Comparison of ENCODE assay signal across 7 cellular contexts in the genomic region with DNA sequence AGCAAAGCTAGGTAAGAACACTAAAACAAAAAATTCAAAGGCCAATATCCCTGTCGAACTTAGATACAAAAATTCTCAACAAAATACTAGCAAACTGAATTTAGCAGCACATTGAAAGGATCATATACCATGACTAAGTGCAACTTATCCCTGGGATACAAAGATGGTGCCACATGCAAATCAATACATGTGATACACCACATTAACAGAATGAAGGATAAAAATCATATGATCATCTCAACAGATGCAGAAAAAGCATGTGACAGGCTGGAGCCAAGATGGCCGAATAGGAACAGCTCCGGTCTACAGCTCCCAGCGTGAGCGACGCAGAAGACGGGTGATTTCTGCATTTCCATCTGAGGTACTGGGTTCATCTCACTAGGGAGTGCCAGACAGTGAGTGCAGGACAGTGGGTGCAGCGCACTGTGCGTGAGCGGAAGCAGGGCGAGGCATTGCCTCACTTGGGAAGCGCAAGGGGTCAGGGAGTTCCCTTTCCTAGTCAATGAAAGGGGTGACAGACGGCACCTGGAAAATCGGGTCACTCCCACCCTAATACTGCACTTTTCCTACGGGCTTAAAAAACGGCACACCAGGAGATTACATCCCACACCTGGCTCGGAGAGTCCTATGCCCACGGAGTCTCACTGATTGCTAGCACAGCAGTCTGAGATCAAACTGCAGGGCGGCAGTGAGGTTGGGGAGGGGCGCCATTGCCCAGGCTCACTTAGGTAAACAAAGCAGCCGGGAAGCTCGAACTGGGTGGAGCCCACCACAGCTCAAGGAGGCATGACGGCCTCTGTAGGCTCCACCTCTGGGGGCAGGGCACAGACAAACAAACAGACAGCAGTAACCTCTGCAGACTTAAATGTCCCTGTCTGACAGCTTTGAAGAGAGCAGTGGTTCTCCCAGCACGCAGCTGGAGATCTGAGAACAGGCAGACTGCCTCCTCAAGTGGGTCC.
DNase-seq lines count a peak whose midpoint lies in the region; FAIRE-seq and TF ChIP-seq lines count a peak whose summit lies in the region.
"Not testable (repeated sequence)": the region's sequence is repeated elsewhere in the genome, so short reads cannot be mapped to it uniquely, and the experiment has no call there.

No MANE protein-coding gene starts in this region.

- DNase-seq in NCI-H1105 (lab: John Stamatoyannopoulos, UW), result peak; percentile 33
- DNase-seq in NCI-H2171 (lab: John Stamatoyannopoulos, UW), result peak; percentile 2
- DNase-seq in NCI-H774 (lab: John Stamatoyannopoulos, UW), result peak; percentile 39
- peak in 1 of 2 experiments; percentile 61 for DNase-seq in H1 (ENCODE audit: low read depth in 1 of 2, low spot score in 2 of 2)
- DNase-seq in kidney, result peak; percentile 64
- not testable (repeated sequence) for DNase-seq in neural crest cell (ENCODE audit: low read depth, low spot score)

- not testable (repeated sequence) for H3K4ac ChIP-seq in H1 (replicated peaks; ENCODE audit: insufficient read length, low read depth, low read length)

- H3K4me1 ChIP-seq in ES-I3 (ENCODE audit: insufficient read depth, low read length); H1 (replicated peaks in 1 of 4; ENCODE audit: control insufficient read depth in 3 of 4, insufficient read depth in 4 of 4, low read length in 3 of 4); kidney (ENCODE audit: control insufficient read depth in 1 of 2, insufficient read depth in 1 of 2, low read depth in 1 of 2, low read length in 2 of 2): not testable (repeated sequence)

- peak overlapping the region; percentile 46; the same call in 1 of the 2 replicates for H3K9ac ChIP-seq in ES-I3 (ENCODE audit: low read depth, low read length)
- H3K9ac ChIP-seq in H1 (replicated peaks in 1 of 4; ENCODE audit: extremely low read depth in 1 of 4, low read depth in 3 of 4, low read length in 3 of 4); kidney (ENCODE audit: low read length in 2 of 2): not testable (repeated sequence)

- not testable (repeated sequence) for H3K56ac ChIP-seq in H1 (replicated peaks; ENCODE audit: insufficient read length, low read depth, low read length)

- H3K18ac ChIP-seq in H1 (ENCODE audit: extremely low read depth, low read length), result not testable (repeated sequence)

- H3K4me1 Mint-ChIP-seq in neural crest cell, result not testable (repeated sequence)

- CTCF ChIA-PET in H1 (lab: Charles Lee; ENCODE audit: partially characterized antibody), result not testable (repeated sequence)

- H3K27ac ChIP-seq in H1 (ENCODE audit: low read depth, low read length); kidney (ENCODE audit: low read depth in 2 of 2, low read length in 2 of 2): not testable (repeated sequence)

- FAIRE-seq in H1 (lab: Jason Lieb, UNC); kidney (lab: Jason Lieb, UNC): not testable (repeated sequence)

- H2BK15ac ChIP-seq in H1 (ENCODE audit: low read length), result not testable (repeated sequence)

- H4K20me1 ChIP-seq in H1 (replicated peaks in 1 of 2; ENCODE audit: control insufficient read depth in 1 of 2, insufficient read depth in 2 of 2, low read length in 2 of 2), result not testable (repeated sequence)

- H4K5ac ChIP-seq in H1 (ENCODE audit: insufficient read length, low read depth, low read length), result not testable (repeated sequence)

- not testable (repeated sequence) for H3K27me3 Mint-ChIP-seq in neural crest cell (ENCODE audit: low read depth)

- TF ChIP-seq EP300 in H1 (IDR thresholded peaks at IDR 0.05; ENCODE audit: borderline replicate concordance in 1 of 2, low read depth in 2 of 2, low read length in 2 of 2), result not testable (repeated sequence)

- peak overlapping the region; percentile 41 to 51; a peak in 3 of 4 replicates for H3K4me2 ChIP-seq in H1 (ENCODE audit: insufficient read depth in 1 of 2, low read depth in 2 of 2, low read length in 2 of 2)

- peaks cover 17% of the 10 kb centered on the region for H3K9me3 Mint-ChIP-seq in neural crest cell

- TF ChIP-seq POLR2A in H1 (IDR thresholded peaks at IDR 0.05; ENCODE audit: control extremely low read depth in 1 of 2, low read depth in 2 of 2, low read length in 2 of 2), result not testable (repeated sequence)

- WGBS in H1 (ENCODE audit: extremely low coverage in 1 of 2, insufficient coverage in 1 of 2, insufficient read length in 1 of 2, insufficient replicate concordance in 2 of 2, low coverage in 1 of 2, low lambda C conversion rate in 2 of 2, missing lambda C conversion rate in 1 of 2), 2 experiments, result 78% methylated on average over 23 of the region's 24 CpGs; no CpG with 5 or more reads in 1 of the 2 experiments

- not testable (repeated sequence) for H3K23me2 ChIP-seq in H1 (ENCODE audit: low read depth, low read length)

- H3K79me1 ChIP-seq in H1 (ENCODE audit: low read depth, low read length), result not testable (repeated sequence)

- H3K36me3 ChIP-seq in ES-I3 (ENCODE audit: insufficient read depth, low read length); H1 (ENCODE audit: control insufficient read depth in 2 of 4, insufficient read depth in 4 of 4, low read length in 3 of 4); kidney (ENCODE audit: control insufficient read depth in 1 of 2, insufficient read depth in 2 of 2, low read length in 2 of 2): not testable (repeated sequence)

- not testable (repeated sequence) for TF ChIP-seq CTCF in H1 (IDR thresholded peaks at IDR 0.05; ENCODE audit: control extremely low read depth in 1 of 3, insufficient read depth in 1 of 3, low read depth in 1 of 3, low read length in 3 of 3); kidney (IDR thresholded peaks at IDR 0.05; ENCODE audit: borderline replicate concordance, extremely low read depth, insufficient read depth); neural crest cell (conservative IDR thresholded peaks at IDR 0.05)

- H2BK5ac ChIP-seq in H1 (ENCODE audit: low read depth, low read length), result not testable (repeated sequence)

- not testable (repeated sequence) for H3K27me3 ChIP-seq in H1 (replicated peaks in 1 of 4; ENCODE audit: control insufficient read depth in 3 of 4, extremely low read depth in 1 of 4, insufficient read depth in 3 of 4, low read length in 3 of 4)

- peak overlapping the region; percentile 87 for H3K27ac Mint-ChIP-seq in neural crest cell (ENCODE audit: unreplicated experiment)

- TF ChIP-seq RAD21 in H1 (IDR thresholded peaks at IDR 0.05 in 1 of 2, conservative IDR thresholded peaks at IDR 0.05 in 1 of 2; ENCODE audit: low read depth in 2 of 2, low read length in 2 of 2), result not testable (repeated sequence)

- H4K91ac ChIP-seq in H1 (replicated peaks; ENCODE audit: insufficient read length, low read length), result not testable (repeated sequence)

- not testable (repeated sequence) for H3K23ac ChIP-seq in H1 (ENCODE audit: insufficient read length)

- not testable (repeated sequence) for H4K8ac ChIP-seq in H1 (ENCODE audit: extremely low read depth, insufficient read depth, low read length)

- not testable (repeated sequence) for H3K79me2 ChIP-seq in H1 (ENCODE audit: control insufficient read depth in 1 of 2, insufficient read depth in 2 of 2, low read length in 2 of 2)

- H3K36me3 Mint-ChIP-seq in neural crest cell (ENCODE audit: low read depth), result peaks cover 30% of the 10 kb centered on the region

- intact Hi-C loops in kidney (cut with DNase I), result not testable (repeated sequence)

- not testable (repeated sequence) for H2AK5ac ChIP-seq in H1 (ENCODE audit: low read depth, low read length)

- H2AFZ ChIP-seq in H1 (ENCODE audit: low read length), result not testable (repeated sequence)

- not testable (repeated sequence) for H2BK12ac ChIP-seq in H1 (ENCODE audit: low read depth, low read length)

- H2BK20ac ChIP-seq in H1 (ENCODE audit: low read length), result not testable (repeated sequence)

- peak overlapping the region in 2 of 4 experiments; percentile 33 to 43; a peak in 2 of 8 replicates for H3K4me3 ChIP-seq in H1 (ENCODE audit: extremely low read depth in 1 of 4, insufficient read depth in 2 of 4, low read depth in 3 of 4, low read length in 4 of 4)
- not testable (repeated sequence) for H3K4me3 ChIP-seq in kidney (ENCODE audit: low read length in 2 of 2)

- not testable (repeated sequence) for H3K14ac ChIP-seq in H1 (ENCODE audit: insufficient read length)

- not testable (repeated sequence) for H2BK120ac ChIP-seq in H1 (replicated peaks; ENCODE audit: low read depth, low read length)

- H3K4me3 Mint-ChIP-seq in neural crest cell, result peak overlapping the region; percentile 39

- POLR2A ChIA-PET in H1 (lab: Charles Lee; ENCODE audit: partially characterized antibody), result interaction anchor here (0.6 to 1.9 kb wide), 6 partner anchors 13 to 60 kb away, joined by 3 to 14 read pairs (median 4); a partner anchor contains a TSS

- H3K9me3 ChIP-seq in ES-I3 (ENCODE audit: control insufficient read depth, insufficient read depth, low read length); H1 (ENCODE audit: insufficient read depth in 2 of 2, low read depth in 1 of 2, low read length in 1 of 2); kidney (ENCODE audit: control insufficient read depth in 1 of 2, low read length in 2 of 2): not testable (repeated sequence)

TF ChIP-seq in H1, 55 proteins besides CTCF, POLR2A, EP300 and RAD21:
- TF ChIP-seq YY1 (IDR thresholded peaks at IDR 0.05; ENCODE audit: low read depth, low read length), result 0 out of 2 replicates have a peak, but pooled peaks have one; percentile 16
- 0 out of 2 replicates have a peak, but pooled peaks have one; percentile 29 for TF ChIP-seq RBBP5 (IDR thresholded peaks at IDR 0.05; ENCODE audit: borderline replicate concordance, low read depth, low read length)
